15 cellular contexts compared by ENCODE assay signal in genomic region chr9:78278177-78278777, GRCh38. TPM values are rescaled to one million over a fixed set of nuclear protein-coding genes. Genes with fewer than 3 reads are reported as not detected.
DNase-seq lines count a peak whose midpoint lies in the region; ATAC-seq and TF ChIP-seq lines count a peak whose summit lies in the region.
"Had no signal": no experiment of that assay in that cellular context is flagged by ENCODE, and none has a peak within 500 bp of the region (broad histone marks: within the 10 kb centered on the region; RNA-seq: fewer than 3 reads in every experiment).

No MANE protein-coding gene starts in this region.

- H3K27me3 ChIP-seq in left ventricle myocardium inferior (ENCODE audit: low read depth), result no peaks in the 10 kb centered on the region
- no peaks in the 10 kb centered on the region for H3K27me3 ChIP-seq in thymus (ENCODE audit: control insufficient read depth, insufficient read depth)

- peak; percentile 76 for ATAC-seq in Right ventricle myocardium inferior
- ATAC-seq in GM18858 (IDR thresholded peaks at IDR 0.05; ENCODE audit: unreplicated experiment), result no peak
- ATAC-seq: A549; effector memory CD8-positive, alpha-beta T cell had no signal

- in situ Hi-C loops in astrocyte of the cerebellum (cut with HindIII; ENCODE audit: low sequenced_read_pairs), result no loop called here

- no peak overlapping the region for H3K4me3 ChIP-seq in left ventricle myocardium inferior
- H3K4me3 ChIP-seq in astrocyte of the cerebellum (ENCODE audit: low read depth, low read length), result no peak overlapping the region
- no peak overlapping the region for H3K4me3 ChIP-seq in thymus (ENCODE audit: low read length)
- H3K4me3 ChIP-seq: A549 had no signal

- DNase-seq in Right ventricle myocardium inferior (ENCODE audit: missing footprints) (no peak), left ventricle myocardium inferior (no peak), astrocyte of the cerebellum (ENCODE audit: low read depth) (peak; percentile 84), iris pigment epithelial cell (ENCODE audit: low read depth) (peak; percentile 85), NCI-H1694 treated with DMSO at 0.1 percent for 48 hours (lab: John Stamatoyannopoulos, UW) (no peak)
- DNase-seq in activated CD8-positive, alpha-beta memory T cell treated with anti-CD3 and anti-CD28 coated beads, Interleukin-2, amount 50 U/mL, for 48 hours, result no peak
- DNase-seq: activated CD8-positive, alpha-beta memory T cell treated with anti-CD3 and anti-CD28 coated beads for 24 hours; activated naive CD8-positive, alpha-beta T cell treated with anti-CD3 and anti-CD28 coated beads for 36 hours; effector memory CD8-positive, alpha-beta T cell; NCI-H1930; OCI-M1; T-helper 9 cell had no signal

- TF ChIP-seq CTCF in left ventricle myocardium inferior (IDR thresholded peaks at IDR 0.05; ENCODE audit: borderline replicate concordance) (no peak), astrocyte of the cerebellum (IDR thresholded peaks at IDR 0.05; ENCODE audit: low read depth, low read length, missing control alignments) (no peak)

- no peaks in the 10 kb centered on the region for H3K9me3 ChIP-seq in left ventricle myocardium inferior (replicated peaks)
- H3K9me3 ChIP-seq in thymus (ENCODE audit: control insufficient read depth), result no peaks in the 10 kb centered on the region
- H3K9me3 ChIP-seq: A549 had no signal

- 59% methylated on average over 5 of the region's 5 CpGs for WGBS in thymus

- peaks cover 14% of the 10 kb centered on the region for H3K4me1 ChIP-seq in left ventricle myocardium inferior
- no peaks in the 10 kb centered on the region for H3K4me1 ChIP-seq in thymus (ENCODE audit: control insufficient read depth, insufficient read depth, low read length)
- H3K4me1 ChIP-seq: A549 had no signal

- H3K27ac ChIP-seq in left ventricle myocardium inferior (replicated peaks) (no peak overlapping the region), thymus (ENCODE audit: low read depth) (peak overlapping the region; percentile 2)
- H3K27ac ChIP-seq: A549 had no signal

- H3K36me3 ChIP-seq in left ventricle myocardium inferior (no peaks in the 10 kb centered on the region), thymus (ENCODE audit: control insufficient read depth, insufficient read depth) (no peaks in the 10 kb centered on the region)

- intact Hi-C loops in Right ventricle myocardium inferior (cut with DNase I), result no loop called here
- intact Hi-C loops in left ventricle myocardium inferior (cut with micrococcal nuclease), result no loop called here

RNA-seq across cellular contexts. Expression of gene PSAT1, which starts 18.6 kb away (rescaled TPM):
- total RNA-seq in Right ventricle myocardium inferior (1.4 TPM), left ventricle myocardium inferior (0.77 TPM)
- polyA plus RNA-seq in thymus, result 21.7 TPM

RNA-seq across cellular contexts. Expression of gene CEP78, which starts 42.4 kb away (rescaled TPM):
- total RNA-seq in Right ventricle myocardium inferior (3.9 TPM), left ventricle myocardium inferior (3.4 TPM)
- polyA plus RNA-seq in thymus, result 22.8 TPM

Comparison
In these comparisons a context has a peak if more than half of its experiments do, and no peak if none do; other contexts are left out.
1. DNase-seq: peak in astrocyte of the cerebellum (single experiment) and iris pigment epithelial cell (single experiment); none in Right ventricle myocardium inferior (single experiment), left ventricle myocardium inferior (single experiment), NCI-H1694 treated with DMSO at 0.1 percent for 48 hours (single experiment) and activated CD8-positive, alpha-beta memory T cell treated with anti-CD3 and anti-CD28 coated beads, Interleukin-2, amount 50 U/mL, for 48 hours (single experiment).